ENCODE assay signal across 9 cellular contexts in the genomic region with DNA sequence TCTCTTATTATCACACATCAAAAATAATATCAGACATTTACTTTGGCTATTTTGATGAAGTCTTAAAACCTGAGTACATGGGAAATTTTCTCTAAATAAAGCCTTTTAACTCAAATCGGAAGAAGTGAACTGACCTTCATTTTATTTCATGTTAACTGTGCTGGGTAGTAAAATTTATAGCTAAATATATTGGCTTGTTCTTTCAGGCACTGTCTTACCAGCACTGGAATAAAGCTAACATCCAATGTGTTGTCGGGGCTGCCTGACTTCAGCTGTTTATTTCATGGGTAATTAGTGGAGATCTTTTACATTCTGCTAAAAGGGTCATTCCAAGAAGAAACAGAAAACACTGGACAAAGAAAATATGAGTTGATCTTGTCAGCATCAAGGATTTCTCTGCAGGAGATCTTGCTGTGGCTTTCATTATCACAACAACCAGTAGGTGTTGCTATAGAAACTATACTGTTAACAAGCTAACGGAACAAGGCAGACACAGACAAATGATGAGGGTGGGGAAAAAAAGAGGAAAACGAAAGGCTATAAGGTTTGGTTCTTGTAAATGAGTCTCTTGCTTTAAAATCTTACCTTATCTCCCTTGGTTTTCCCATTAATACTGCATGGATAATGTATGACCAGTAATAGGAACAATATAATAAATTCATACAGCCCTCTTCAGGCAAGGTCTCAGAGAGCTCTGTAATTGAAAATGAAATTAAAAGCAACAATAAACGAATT.
DNase-seq lines count a peak whose midpoint lies in the region; ATAC-seq and TF ChIP-seq lines count a peak whose summit lies in the region.
"Had no signal": no experiment of that assay in that cellular context is flagged by ENCODE, and none has a peak within 500 bp of the region (broad histone marks: within the 10 kb centered on the region; RNA-seq: fewer than 3 reads in every experiment).

No MANE protein-coding gene starts in this region.

- H3K4me3 Mint-ChIP-seq in chondrocyte (ENCODE audit: unreplicated experiment) = peak overlapping the region; percentile 55

- peak overlapping the region; percentile 58 for H3K27ac Mint-ChIP-seq in chondrocyte (ENCODE audit: unreplicated experiment)
- H3K27ac Mint-ChIP-seq: nephron had no signal

- ATAC-seq in GM18909 (IDR thresholded peaks at IDR 0.05; ENCODE audit: poor library complexity, unreplicated experiment) = peak; percentile 94
- ATAC-seq in HG03066 (IDR thresholded peaks at IDR 0.05; ENCODE audit: low read depth, unreplicated experiment) = peak; percentile 92

- H3K9me3 Mint-ChIP-seq in chondrocyte (ENCODE audit: low read depth) = no peaks in the 10 kb centered on the region
- H3K9me3 Mint-ChIP-seq: nephron had no signal

- H3K27me3 Mint-ChIP-seq in chondrocyte (ENCODE audit: low read depth) = no peaks in the 10 kb centered on the region

- H3K4me1 Mint-ChIP-seq in chondrocyte (ENCODE audit: low read depth) = peaks cover 19% of the 10 kb centered on the region

- TF ChIP-seq CTCF in chondrocyte (IDR thresholded peaks at IDR 0.05) = peak; percentile 71

- no peaks in the 10 kb centered on the region for H3K36me3 Mint-ChIP-seq in chondrocyte (ENCODE audit: low read depth)

- DNase-seq in AG20443 (ENCODE audit: low spot score) (peak; percentile 25), NCI-H345 (lab: John Stamatoyannopoulos, UW) (peak; percentile 52), chondrocyte (ENCODE audit: low spot score) (no peak), smooth muscle cell of the brain vasculature (ENCODE audit: low read depth, low spot score) (peak; percentile 57), ureter (ENCODE audit: low spot score) (no peak), GM19240 (ENCODE audit: insufficient read length, low spot score) (no peak)

Comparison
In these comparisons a context has a peak if more than half of its experiments do, and no peak if none do; other contexts are left out.
1. DNase-seq: peak in AG20443 (single experiment), NCI-H345 (single experiment) and smooth muscle cell of the brain vasculature (single experiment); none in chondrocyte (single experiment), ureter (single experiment) and GM19240 (single experiment).